ENCODE assay signal across 8 cellular contexts in the genomic region with DNA sequence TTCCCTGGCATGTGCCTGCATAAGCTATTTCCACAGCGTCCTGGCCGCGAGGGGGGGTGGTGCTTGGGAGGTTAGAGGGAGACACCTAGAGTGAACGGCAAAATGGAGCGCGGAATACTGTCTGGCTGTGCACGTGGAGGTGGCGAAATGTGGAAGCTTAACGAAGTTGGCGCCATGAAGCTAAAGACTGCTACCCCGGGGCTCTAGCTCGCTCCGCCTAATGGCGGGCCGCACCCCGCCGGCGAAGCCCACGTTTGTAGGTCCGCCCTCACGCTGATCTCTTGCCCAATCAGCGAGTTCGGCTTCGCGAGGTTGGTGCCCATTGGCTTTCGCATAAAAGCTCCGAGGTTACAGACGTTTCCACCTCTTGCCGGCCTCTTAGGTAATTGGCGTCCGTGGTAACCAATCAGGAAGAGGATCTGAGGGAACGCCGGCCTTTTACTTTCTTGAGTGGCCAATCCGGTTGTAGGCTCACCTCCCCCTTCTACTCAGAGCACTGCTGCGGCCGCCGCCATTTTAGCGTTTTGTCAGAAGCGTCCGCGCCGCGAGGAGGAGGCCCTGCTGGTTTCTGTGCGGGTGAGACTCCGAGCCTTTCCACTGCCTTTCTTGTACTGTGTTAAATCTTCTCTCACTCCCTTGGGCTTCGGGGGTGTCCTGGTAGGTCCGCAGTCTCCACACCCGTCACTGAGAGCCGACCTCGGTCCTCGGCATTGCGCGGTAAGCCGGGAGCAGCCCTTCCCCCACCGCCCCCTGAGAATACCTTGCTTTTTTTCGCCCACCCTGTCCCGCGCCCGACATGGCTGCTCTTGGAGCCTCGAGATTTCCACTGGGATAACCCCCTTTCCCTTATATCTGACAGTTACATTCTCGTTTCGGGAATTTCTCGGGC. TPM values are rescaled to one million over a fixed set of nuclear protein-coding genes. Genes with fewer than 3 reads are reported as not detected.
DNase-seq lines count a peak whose midpoint lies in the region; ATAC-seq lines count a peak whose summit lies in the region.

A gene with protein sequence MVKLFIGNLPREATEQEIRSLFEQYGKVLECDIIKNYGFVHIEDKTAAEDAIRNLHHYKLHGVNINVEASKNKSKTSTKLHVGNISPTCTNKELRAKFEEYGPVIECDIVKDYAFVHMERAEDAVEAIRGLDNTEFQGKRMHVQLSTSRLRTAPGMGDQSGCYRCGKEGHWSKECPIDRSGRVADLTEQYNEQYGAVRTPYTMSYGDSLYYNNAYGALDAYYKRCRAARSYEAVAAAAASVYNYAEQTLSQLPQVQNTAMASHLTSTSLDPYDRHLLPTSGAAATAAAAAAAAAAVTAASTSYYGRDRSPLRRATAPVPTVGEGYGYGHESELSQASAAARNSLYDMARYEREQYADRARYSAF (plus strand): TSS at position 527 of the 889 bp plus-strand sequence. CDS start 1,009 bp downstream, outside the sequence.

- peak; percentile 83 for ATAC-seq in GM21360 (IDR thresholded peaks at IDR 0.05; ENCODE audit: unreplicated experiment)
- peak; percentile 90 for ATAC-seq in effector memory CD8-positive, alpha-beta T cell (replicated peaks)

- H3K4me1 Mint-ChIP-seq in effector memory CD8-positive, alpha-beta T cell (ENCODE audit: low read depth in 2 of 2), result peaks cover 48 to 54% of the 10 kb centered on the region in 2 donors

- H3K27me3 Mint-ChIP-seq in effector memory CD8-positive, alpha-beta T cell, result no peaks in the 10 kb centered on the region

- H3K9me3 Mint-ChIP-seq in effector memory CD8-positive, alpha-beta T cell, result no peaks in the 10 kb centered on the region

- peaks cover 95% of the 10 kb centered on the region for H3K36me3 Mint-ChIP-seq in effector memory CD8-positive, alpha-beta T cell (ENCODE audit: insufficient read depth)

- DNase-seq in COR-L47 (lab: John Stamatoyannopoulos, UW) (peak; percentile 100), HT1080 (ENCODE audit: low read depth) (peak; percentile 99), NOMO-1 treated with DMSO at 0.1 percent for 48 hours (lab: John Stamatoyannopoulos, UW; ENCODE audit: unreplicated experiment) (peak; percentile 100), medulla oblongata (ENCODE audit: extremely low spot score) (peak; percentile 100)
- peak; percentile 89 to 96 for DNase-seq in activated CD8-positive, alpha-beta memory T cell treated with anti-CD3 and anti-CD28 coated beads for 4 hours (ENCODE audit: low read depth in 2 of 2)
- DNase-seq in effector memory CD8-positive, alpha-beta T cell, result peak; percentile 95 to 96 (median 95)
- DNase-seq in stimulated activated CD8-positive, alpha-beta memory T cell treated with anti-CD3 and anti-CD28 coated beads, Interleukin-12 subunit alpha, Interleukin-12 subunit beta, amount 100 ng/mL, for 1 hour (ENCODE audit: low read depth), result peak; percentile 95

- H3K4me3 Mint-ChIP-seq in effector memory CD8-positive, alpha-beta T cell, result peak within 1 kb of the TSS; percentile 97 to 98

- peak within 1 kb of the TSS; percentile 95 to 99 for H3K27ac Mint-ChIP-seq in effector memory CD8-positive, alpha-beta T cell

RNA-seq across cellular contexts. Expression of the gene that starts here (rescaled TPM):
- 93.9 and 99.1 TPM in 2 replicates for total RNA-seq in HT1080 (2014; rRNA removed; shearing (Covaris generic))
- polyA plus RNA-seq in HT1080 (2015; cell fraction: cytosol; rRNA removed), result 84.6 and 94.0 TPM in 2 replicates
- polyA plus RNA-seq in HT1080 (2015; cell fraction: nucleus; rRNA removed), result 113 and 117 TPM in 2 replicates

Comparison
In these comparisons a context has a peak if more than half of its experiments do, and no peak if none do; other contexts are left out.
1. Peak in every context shown above with its lines: DNase-seq and ATAC-seq.